ENCODE assay signal across 12 cellular contexts in genomic region chr12:56162468-56163290, GRCh38. TPM values are rescaled to one million over a fixed set of nuclear protein-coding genes. Genes with fewer than 3 reads are reported as not detected.
DNase-seq lines count a peak whose midpoint lies in the region; ATAC-seq, FAIRE-seq and TF ChIP-seq lines count a peak whose summit lies in the region.
"Had no signal": no experiment of that assay in that cellular context is flagged by ENCODE, and none has a peak within 500 bp of the region (broad histone marks: within the 10 kb centered on the region; RNA-seq: fewer than 3 reads in every experiment).

No MANE protein-coding gene starts in this region.

- intact Hi-C loops in HepG2 (cut with micrococcal nuclease; ENCODE audit: unreplicated experiment) (no loop called here), right lobe of liver (cut with DNase I) (no loop called here)
- intact Hi-C loops in activated T-helper 1 cell treated with anti-CD3 and anti-CD28 coated beads, Interleukin-12 subunit alpha, Interleukin-12 subunit beta, Interleukin-2, Interleukin-4 antibody, amounts not matched to agents 30 ng/mL and 10 ng/mL and 1 ng/mL, durations not matched to agents 14 hours and 24 hours and 36 hours (cut with micrococcal nuclease) = no loop called here

- no peak for FAIRE-seq in HepG2 (lab: Jason Lieb, UNC)

- H3K4me1 ChIP-seq in HepG2 (ENCODE audit: insufficient read depth, low read length) (peaks cover 28% of the 10 kb centered on the region), right lobe of liver (peaks cover 0 to 22% (median 3%) of the 10 kb centered on the region in 4 donors), upper lobe of left lung (peaks cover 26 to 45% (median 33%) of the 10 kb centered on the region in 4 donors)

- no peak overlapping the region for H3K27ac ChIP-seq in HepG2 (ENCODE audit: extremely low read length, insufficient read depth, low read length)
- no peak overlapping the region for H3K27ac ChIP-seq in right lobe of liver
- peak overlapping the region in 2 of 4 donors; percentile 45 to 97 for H3K27ac ChIP-seq in upper lobe of left lung
- H3K27ac ChIP-seq: SJSA1 had no signal

- 95% methylated on average over 11 of the region's 11 CpGs for WGBS in HepG2 (ENCODE audit: low lambda C conversion rate)
- 61% methylated on average over 9 of the region's 11 CpGs for WGBS in right lobe of liver (ENCODE audit: insufficient coverage, low coverage, low lambda C conversion rate, missing lambda C conversion rate)
- WGBS in upper lobe of left lung, 2 donors = 70% methylated on average over 11 of the region's 11 CpGs

- POLR2A ChIA-PET in HepG2 (lab: Yijun Ruan, JAX) = interaction anchor here (0.7 to 3.3 kb wide), 8 partner anchors 11 to 59 kb away, joined by 3 to 20 read pairs (median 6); partner anchors contain the start of genes ESYT1, RNF41, SMARCC2 and ZC3H10

- H3K4me3 Mint-ChIP-seq in activated T-helper 1 cell treated with anti-CD3 and anti-CD28 coated beads, Interleukin-12 subunit alpha, Interleukin-12 subunit beta, Interleukin-2, Interleukin-4 antibody, amounts not matched to agents 30 ng/mL and 10 ng/mL and 1 ng/mL, durations not matched to agents 14 hours and 24 hours and 36 hours = no peak overlapping the region

- H3K27me3 ChIP-seq in HepG2 (ENCODE audit: control insufficient read depth in 1 of 2, insufficient read depth in 2 of 2, low read length in 2 of 2) = no peaks in the 10 kb centered on the region; a peak in 1 of 5 replicates
- H3K27me3 ChIP-seq in right lobe of liver = no peaks in the 10 kb centered on the region
- no peaks in the 10 kb centered on the region for H3K27me3 ChIP-seq in upper lobe of left lung
- H3K27me3 ChIP-seq: SJSA1, spleen had no signal

- peaks cover 63% of the 10 kb centered on the region for H3K36me3 Mint-ChIP-seq in activated T-helper 1 cell treated with anti-CD3 and anti-CD28 coated beads, Interleukin-12 subunit alpha, Interleukin-12 subunit beta, Interleukin-2, Interleukin-4 antibody, amounts not matched to agents 30 ng/mL and 10 ng/mL and 1 ng/mL, durations not matched to agents 14 hours and 24 hours and 36 hours (ENCODE audit: low read depth)

- no peaks in the 10 kb centered on the region for H3K27me3 Mint-ChIP-seq in activated T-helper 1 cell treated with anti-CD3 and anti-CD28 coated beads, Interleukin-12 subunit alpha, Interleukin-12 subunit beta, Interleukin-2, Interleukin-4 antibody, amounts not matched to agents 30 ng/mL and 10 ng/mL and 1 ng/mL, durations not matched to agents 14 hours and 24 hours and 36 hours (ENCODE audit: insufficient read depth)

- H3K79me2 ChIP-seq in HepG2 (ENCODE audit: insufficient read depth, low read length) = peaks cover 25% of the 10 kb centered on the region

- no peak for TF ChIP-seq EP300 in HepG2 (IDR thresholded peaks at IDR 0.05; ENCODE audit: low read depth in 2 of 2, low read length in 2 of 2)
- no peak for TF ChIP-seq EP300 in HepG2 (CRISPR knock-in tag; IDR thresholded peaks at IDR 0.05; ENCODE audit: borderline replicate concordance)
- no peak for TF ChIP-seq EP300 in upper lobe of left lung (IDR thresholded peaks at IDR 0.05)

- DNase-seq in HepG2 (ENCODE audit: low spot score) = no peak
- no peak for DNase-seq in right lobe of liver
- no peak for DNase-seq in activated T-helper 1 cell treated with anti-CD3 and anti-CD28 coated beads, Interleukin-12 subunit alpha, Interleukin-12 subunit beta, Interleukin-2, Interleukin-4 antibody, amounts not matched to agents 30 ng/mL and 10 ng/mL and 1 ng/mL, durations not matched to agents 14 hours and 24 hours and 36 hours (ENCODE audit: low spot score)
- DNase-seq in kidney tubule cell (ENCODE audit: low spot score) = peak; percentile 44
- no peak for DNase-seq in GM10266 (ENCODE audit: extremely low spot score)
- no peak for DNase-seq in upper lobe of left lung
- DNase-seq in HT-29 (ENCODE audit: low spot score) = no peak
- DNase-seq: activated CD8-positive, alpha-beta memory T cell treated with anti-CD3 and anti-CD28 coated beads, Interleukin-2, amount 50 U/mL, for 4 hours; spleen had no signal

- peaks cover 38% of the 10 kb centered on the region for H3K4me1 Mint-ChIP-seq in activated T-helper 1 cell treated with anti-CD3 and anti-CD28 coated beads, Interleukin-12 subunit alpha, Interleukin-12 subunit beta, Interleukin-2, Interleukin-4 antibody, amounts not matched to agents 30 ng/mL and 10 ng/mL and 1 ng/mL, durations not matched to agents 14 hours and 24 hours and 36 hours (ENCODE audit: low read depth)

- ATAC-seq in HepG2 (no peak), right lobe of liver (no peak), upper lobe of left lung (ENCODE audit: low FRiP score in 2 of 2) (no peak), GM18511 (IDR thresholded peaks at IDR 0.05; ENCODE audit: unreplicated experiment) (no peak)

- in situ Hi-C loops in HepG2 (cut with HindIII; ENCODE audit: extremely low pct_ligation_motif_present, low pct_unique_long_range_greater_than_20kb) = no loop called here

- no peaks in the 10 kb centered on the region for H3K9me3 ChIP-seq in HepG2 (ENCODE audit: low read length)
- H3K9me3 ChIP-seq in right lobe of liver = no peaks in the 10 kb centered on the region
- no peaks in the 10 kb centered on the region for H3K9me3 ChIP-seq in upper lobe of left lung
- H3K9me3 ChIP-seq: HAP-1, SJSA1, spleen had no signal

- H2AFZ ChIP-seq in HepG2 (ENCODE audit: low read length) = no peak overlapping the region

- peak overlapping the region; percentile 40 for H3K27ac Mint-ChIP-seq in activated T-helper 1 cell treated with anti-CD3 and anti-CD28 coated beads, Interleukin-12 subunit alpha, Interleukin-12 subunit beta, Interleukin-2, Interleukin-4 antibody, amounts not matched to agents 30 ng/mL and 10 ng/mL and 1 ng/mL, durations not matched to agents 14 hours and 24 hours and 36 hours

- H3K9me3 Mint-ChIP-seq in activated T-helper 1 cell treated with anti-CD3 and anti-CD28 coated beads, Interleukin-12 subunit alpha, Interleukin-12 subunit beta, Interleukin-2, Interleukin-4 antibody, amounts not matched to agents 30 ng/mL and 10 ng/mL and 1 ng/mL, durations not matched to agents 14 hours and 24 hours and 36 hours = no peaks in the 10 kb centered on the region

- TF ChIP-seq POLR2A in HepG2 (IDR thresholded peaks at IDR 0.05; ENCODE audit: insufficient read depth in 1 of 2, low read depth in 2 of 2, low read length in 2 of 2) (peak; percentile 45 to 51; a peak in 3 of 4 replicates), right lobe of liver (IDR thresholded peaks at IDR 0.05) (no peak), upper lobe of left lung (IDR thresholded peaks at IDR 0.05) (peak in 1 of 4 donors; percentile 9)

- H3K9ac ChIP-seq in HepG2 (ENCODE audit: insufficient read depth, low read depth, low read length) = no peak overlapping the region

- TF ChIP-seq CTCF in HepG2 (CRISPR knock-in tag; IDR thresholded peaks at IDR 0.05) (no peak), right lobe of liver (IDR thresholded peaks at IDR 0.05) (no peak), GM10266 (IDR thresholded peaks at IDR 0.05; ENCODE audit: control insufficient read depth, insufficient read depth, low read depth, missing control alignments) (no peak), upper lobe of left lung (IDR thresholded peaks at IDR 0.05) (no peak)

- H3K4me2 ChIP-seq in HepG2 (ENCODE audit: low read depth, low read length) = no peak overlapping the region

- no peak for TF ChIP-seq RAD21 in HepG2 (CRISPR knock-in tag; IDR thresholded peaks at IDR 0.05)

- TSS peak; percentile 34 for BruUV-seq in HepG2 (replicated peaks; lab: Mats Ljungman, UMichigan)

- H4K20me1 ChIP-seq in HepG2 (ENCODE audit: insufficient read depth, low read length) = peaks cover 28% of the 10 kb centered on the region

- H3K36me3 ChIP-seq in HepG2 (replicated peaks in 1 of 2; ENCODE audit: control insufficient read depth in 1 of 2, insufficient read depth in 2 of 2, low read length in 2 of 2) (peaks cover 33 to 60% of the 10 kb centered on the region in 2 experiments), right lobe of liver (peaks cover 7 to 73% (median 30%) of the 10 kb centered on the region in 4 donors), upper lobe of left lung (peaks cover 56 to 85% (median 76%) of the 10 kb centered on the region in 4 donors)

- H3K4me3 ChIP-seq in HepG2 (replicated peaks in 1 of 3; ENCODE audit: insufficient read depth in 1 of 3, low read depth in 2 of 3, low read length in 3 of 3) = no peak overlapping the region
- H3K4me3 ChIP-seq in right lobe of liver = no peak overlapping the region
- peak overlapping the region in 1 of 4 donors; percentile 2 for H3K4me3 ChIP-seq in upper lobe of left lung
- H3K4me3 ChIP-seq: HAP-1, SJSA1 had no signal

- CTCF ChIA-PET in HepG2 (lab: Yijun Ruan, JAX; ENCODE audit: low intra/inter-chr PET ratio, low total read pairs) = no interaction called here

RNA-seq across cellular contexts. Expression of gene MYL6, which starts 4.5 kb away (rescaled TPM):
- 1,192 and 1,778 TPM in 2 replicates for total RNA-seq in HepG2 (2016; rRNA removed; fragmentation: Illumina TruSeq; extraction: Trizol)
- total RNA-seq in HepG2 (2016; cell fraction: cytosol; rRNA removed; fragmentation: Illumina TruSeq; extraction: Trizol; ENCODE audit: low read depth) = 428 and 482 TPM in 2 replicates
- total RNA-seq in HepG2 (2016; cell fraction: insoluble cytoplasmic fraction; rRNA removed; fragmentation: Illumina TruSeq; extraction: Trizol) = 1,256 and 1,894 TPM in 2 replicates
- 384 and 408 TPM in 2 replicates for total RNA-seq in HepG2 (2016; cell fraction: membrane; rRNA removed; fragmentation: Illumina TruSeq; extraction: Trizol)
- total RNA-seq in HepG2 (2016; cell fraction: nucleus; rRNA removed; fragmentation: Illumina TruSeq; extraction: Trizol) = 421 and 427 TPM in 2 replicates
- polyA plus RNA-seq in HepG2 (2011; rRNA removed) = 983 and 1,127 TPM in 2 replicates
- 1,443 and 1,577 TPM in 2 replicates for polyA plus RNA-seq in HepG2 (2011; cell fraction: cytosol; rRNA removed)
- polyA plus RNA-seq in HepG2 (2011; cell fraction: nucleus; rRNA removed) = 447 and 559 TPM in 2 replicates
- 597 and 749 TPM in 2 replicates for polyA plus RNA-seq in HepG2 (2012)
- 405 and 433 TPM in 2 replicates for polyA plus RNA-seq in HepG2 (2016; cell fraction: cytosol; fragmentation: Illumina TruSeq; extraction: Trizol; ENCODE audit: low read depth)
- 1,500 and 1,664 TPM in 2 replicates for polyA plus RNA-seq in HepG2 (2016; cell fraction: insoluble cytoplasmic fraction; fragmentation: Illumina TruSeq; extraction: Trizol; ENCODE audit: low read depth)
- 283 and 315 TPM in 2 replicates for polyA plus RNA-seq in HepG2 (2016; cell fraction: membrane; fragmentation: Illumina TruSeq; extraction: Trizol; ENCODE audit: low read depth)
- polyA plus RNA-seq in HepG2 (2016; cell fraction: nucleus; fragmentation: Illumina TruSeq; extraction: Trizol; ENCODE audit: insufficient read depth, low read depth) = 579 and 630 TPM in 2 replicates
- polyA minus RNA-seq in HepG2 (2011; rRNA and poly(A)+ RNA removed; ENCODE audit: low replicate concordance) = 230 and 730 TPM in 2 replicates
- polyA minus RNA-seq in HepG2 (2011; cell fraction: cytosol; rRNA and poly(A)+ RNA removed) = 135 and 172 TPM in 2 replicates
- polyA minus RNA-seq in HepG2 (2011; cell fraction: nucleus; rRNA and poly(A)+ RNA removed) = 220 and 358 TPM in 2 replicates
- 100 to 1,000 TPM; 409 to 644 (median 490) TPM for total RNA-seq in right lobe of liver
- 786 and 802 TPM in 2 replicates for total RNA-seq in activated T-helper 1 cell treated with anti-CD3 and anti-CD28 coated beads, Interleukin-12 subunit alpha, Interleukin-12 subunit beta, Interleukin-2, Interleukin-4 antibody, amounts not matched to agents 30 ng/mL and 10 ng/mL and 1 ng/mL, durations not matched to agents 14 hours and 24 hours and 36 hours
- total RNA-seq in upper lobe of left lung = 1,000 to 10,000 TPM in 5 of 6 donors, 100 to 1,000 TPM in 1; 665 to 1,935 (median 1,528) TPM
- 918 and 956 TPM in 2 replicates for total RNA-seq in HT-29 (2014; rRNA removed; shearing (Covaris generic))

RNA-seq across cellular contexts. Expression of gene MYL6B, which starts 10.3 kb away (rescaled TPM):
- total RNA-seq in HepG2 (2016; rRNA removed; fragmentation: Illumina TruSeq; extraction: Trizol) (75.7 and 76.5 TPM in 2 replicates), right lobe of liver (10 to 100 TPM in 5 of 6 experiments, 1 to 10 TPM in 1; 4.9 to 18.7 (median 12.6) TPM), upper lobe of left lung (10 to 100 TPM; 10.5 to 38.4 (median 29.1) TPM)
- total RNA-seq in HepG2 (2016; cell fraction: cytosol; rRNA removed; fragmentation: Illumina TruSeq; extraction: Trizol; ENCODE audit: low read depth) = 325 and 392 TPM in 2 replicates
- 64.5 and 75.8 TPM in 2 replicates for total RNA-seq in HepG2 (2016; cell fraction: insoluble cytoplasmic fraction; rRNA removed; fragmentation: Illumina TruSeq; extraction: Trizol)
- 194 and 230 TPM in 2 replicates for total RNA-seq in HepG2 (2016; cell fraction: membrane; rRNA removed; fragmentation: Illumina TruSeq; extraction: Trizol)
- total RNA-seq in HepG2 (2016; cell fraction: nucleus; rRNA removed; fragmentation: Illumina TruSeq; extraction: Trizol) = 25.1 and 31.8 TPM in 2 replicates
- polyA plus RNA-seq in HepG2 (2011; rRNA removed) = 81.4 and 88.7 TPM in 2 replicates
- polyA plus RNA-seq in HepG2 (2011; cell fraction: cytosol; rRNA removed) = 101 and 116 TPM in 2 replicates
- polyA plus RNA-seq in HepG2 (2011; cell fraction: nucleus; rRNA removed) = 53.0 and 71.7 TPM in 2 replicates
- polyA plus RNA-seq in HepG2 (2012) = 71.1 and 77.9 TPM in 2 replicates
- 374 and 492 TPM in 2 replicates for polyA plus RNA-seq in HepG2 (2016; cell fraction: cytosol; fragmentation: Illumina TruSeq; extraction: Trizol; ENCODE audit: low read depth)
- polyA plus RNA-seq in HepG2 (2016; cell fraction: insoluble cytoplasmic fraction; fragmentation: Illumina TruSeq; extraction: Trizol; ENCODE audit: low read depth) = 78.1 and 85.3 TPM in 2 replicates
- polyA plus RNA-seq in HepG2 (2016; cell fraction: membrane; fragmentation: Illumina TruSeq; extraction: Trizol; ENCODE audit: low read depth) = 220 and 254 TPM in 2 replicates
- 77.1 and 86.6 TPM in 2 replicates for polyA plus RNA-seq in HepG2 (2016; cell fraction: nucleus; fragmentation: Illumina TruSeq; extraction: Trizol; ENCODE audit: insufficient read depth, low read depth)
- 23.8 and 38.6 TPM in 2 replicates for polyA minus RNA-seq in HepG2 (2011; rRNA and poly(A)+ RNA removed; ENCODE audit: low replicate concordance)
- 16.8 and 20.3 TPM in 2 replicates for polyA minus RNA-seq in HepG2 (2011; cell fraction: cytosol; rRNA and poly(A)+ RNA removed)
- polyA minus RNA-seq in HepG2 (2011; cell fraction: nucleus; rRNA and poly(A)+ RNA removed) = 14.3 and 20.6 TPM in 2 replicates
- 58.8 and 67.6 TPM in 2 replicates for total RNA-seq in activated T-helper 1 cell treated with anti-CD3 and anti-CD28 coated beads, Interleukin-12 subunit alpha, Interleukin-12 subunit beta, Interleukin-2, Interleukin-4 antibody, amounts not matched to agents 30 ng/mL and 10 ng/mL and 1 ng/mL, durations not matched to agents 14 hours and 24 hours and 36 hours
- total RNA-seq in HT-29 (2014; rRNA removed; shearing (Covaris generic)) = 45.6 TPM in 2 replicates

RNA-seq across cellular contexts. Expression of gene SMARCC2, which starts 26.6 kb away (rescaled TPM):
- total RNA-seq in HepG2 (2016; rRNA removed; fragmentation: Illumina TruSeq; extraction: Trizol) (13.1 and 21.3 TPM in 2 replicates), right lobe of liver (10 to 100 TPM; 17.9 to 40.8 (median 25.7) TPM), upper lobe of left lung (100 to 1,000 TPM in 2 of 6 donors, 10 to 100 TPM in 4; 71.4 to 258 (median 93.9) TPM)
- total RNA-seq in HepG2 (2016; cell fraction: cytosol; rRNA removed; fragmentation: Illumina TruSeq; extraction: Trizol; ENCODE audit: low read depth) = 7.8 and 8.7 TPM in 2 replicates
- total RNA-seq in HepG2 (2016; cell fraction: insoluble cytoplasmic fraction; rRNA removed; fragmentation: Illumina TruSeq; extraction: Trizol) = 13.2 and 20.4 TPM in 2 replicates
- 6.4 and 7.1 TPM in 2 replicates for total RNA-seq in HepG2 (2016; cell fraction: membrane; rRNA removed; fragmentation: Illumina TruSeq; extraction: Trizol)
- total RNA-seq in HepG2 (2016; cell fraction: nucleus; rRNA removed; fragmentation: Illumina TruSeq; extraction: Trizol) = 34.5 and 38.1 TPM in 2 replicates
- polyA plus RNA-seq in HepG2 (2011; rRNA removed) = 21.0 and 24.1 TPM in 2 replicates
- polyA plus RNA-seq in HepG2 (2011; cell fraction: cytosol; rRNA removed) = 6.4 and 7.0 TPM in 2 replicates
- 89.5 and 95.6 TPM in 2 replicates for polyA plus RNA-seq in HepG2 (2011; cell fraction: nucleus; rRNA removed)
- polyA plus RNA-seq in HepG2 (2012) = 18.5 and 25.0 TPM in 2 replicates
- polyA plus RNA-seq in HepG2 (2016; cell fraction: cytosol; fragmentation: Illumina TruSeq; extraction: Trizol; ENCODE audit: low read depth) = 1.0 and 1.5 TPM in 2 replicates
- 11.3 and 14.8 TPM in 2 replicates for polyA plus RNA-seq in HepG2 (2016; cell fraction: insoluble cytoplasmic fraction; fragmentation: Illumina TruSeq; extraction: Trizol; ENCODE audit: low read depth)
- 3.5 and 3.7 TPM in 2 replicates for polyA plus RNA-seq in HepG2 (2016; cell fraction: membrane; fragmentation: Illumina TruSeq; extraction: Trizol; ENCODE audit: low read depth)
- polyA plus RNA-seq in HepG2 (2016; cell fraction: nucleus; fragmentation: Illumina TruSeq; extraction: Trizol; ENCODE audit: insufficient read depth, low read depth) = 65.5 and 70.0 TPM in 2 replicates
- 32.0 and 82.6 TPM in 2 replicates for polyA minus RNA-seq in HepG2 (2011; rRNA and poly(A)+ RNA removed; ENCODE audit: low replicate concordance)
- polyA minus RNA-seq in HepG2 (2011; cell fraction: cytosol; rRNA and poly(A)+ RNA removed) = 17.5 and 19.3 TPM in 2 replicates
- 62.1 and 93.5 TPM in 2 replicates for polyA minus RNA-seq in HepG2 (2011; cell fraction: nucleus; rRNA and poly(A)+ RNA removed)
- 124 and 132 TPM in 2 replicates for total RNA-seq in activated T-helper 1 cell treated with anti-CD3 and anti-CD28 coated beads, Interleukin-12 subunit alpha, Interleukin-12 subunit beta, Interleukin-2, Interleukin-4 antibody, amounts not matched to agents 30 ng/mL and 10 ng/mL and 1 ng/mL, durations not matched to agents 14 hours and 24 hours and 36 hours
- total RNA-seq in HT-29 (2014; rRNA removed; shearing (Covaris generic)) = 15.5 and 20.2 TPM in 2 replicates

RNA-seq across cellular contexts. Expression of gene ESYT1, which starts 34.6 kb away (rescaled TPM):
- total RNA-seq in HepG2 (2016; rRNA removed; fragmentation: Illumina TruSeq; extraction: Trizol) (30.1 and 66.9 TPM in 2 replicates), right lobe of liver (100 to 1,000 TPM in 1 of 6 experiments, 10 to 100 TPM in 5; 56.5 to 117 (median 70.3) TPM), upper lobe of left lung (100 to 1,000 TPM in 5 of 6 donors, 10 to 100 TPM in 1; 73.9 to 132 (median 112) TPM)
- total RNA-seq in HepG2 (2016; cell fraction: cytosol; rRNA removed; fragmentation: Illumina TruSeq; extraction: Trizol; ENCODE audit: low read depth) = 6.1 and 7.8 TPM in 2 replicates
- total RNA-seq in HepG2 (2016; cell fraction: insoluble cytoplasmic fraction; rRNA removed; fragmentation: Illumina TruSeq; extraction: Trizol) = 27.6 and 70.9 TPM in 2 replicates
- total RNA-seq in HepG2 (2016; cell fraction: membrane; rRNA removed; fragmentation: Illumina TruSeq; extraction: Trizol) = 12.4 and 14.5 TPM in 2 replicates
- 74.2 and 79.4 TPM in 2 replicates for total RNA-seq in HepG2 (2016; cell fraction: nucleus; rRNA removed; fragmentation: Illumina TruSeq; extraction: Trizol)
- polyA plus RNA-seq in HepG2 (2011; rRNA removed) = 71.0 and 80.1 TPM in 2 replicates
- 65.6 and 71.7 TPM in 2 replicates for polyA plus RNA-seq in HepG2 (2011; cell fraction: cytosol; rRNA removed)
- polyA plus RNA-seq in HepG2 (2011; cell fraction: nucleus; rRNA removed) = 144 and 146 TPM in 2 replicates
- 27.6 and 29.6 TPM in 2 replicates for polyA plus RNA-seq in HepG2 (2012)
- 4.5 and 6.5 TPM in 2 replicates for polyA plus RNA-seq in HepG2 (2016; cell fraction: cytosol; fragmentation: Illumina TruSeq; extraction: Trizol; ENCODE audit: low read depth)
- 22.5 and 29.6 TPM in 2 replicates for polyA plus RNA-seq in HepG2 (2016; cell fraction: insoluble cytoplasmic fraction; fragmentation: Illumina TruSeq; extraction: Trizol; ENCODE audit: low read depth)
- 9.2 and 9.6 TPM in 2 replicates for polyA plus RNA-seq in HepG2 (2016; cell fraction: membrane; fragmentation: Illumina TruSeq; extraction: Trizol; ENCODE audit: low read depth)
- polyA plus RNA-seq in HepG2 (2016; cell fraction: nucleus; fragmentation: Illumina TruSeq; extraction: Trizol; ENCODE audit: insufficient read depth, low read depth) = 105 and 109 TPM in 2 replicates
- polyA minus RNA-seq in HepG2 (2011; rRNA and poly(A)+ RNA removed; ENCODE audit: low replicate concordance) = 191 and 267 TPM in 2 replicates
- polyA minus RNA-seq in HepG2 (2011; cell fraction: cytosol; rRNA and poly(A)+ RNA removed) = 75.6 and 84.1 TPM in 2 replicates
- 47.8 and 73.0 TPM in 2 replicates for polyA minus RNA-seq in HepG2 (2011; cell fraction: nucleus; rRNA and poly(A)+ RNA removed)
- 159 and 161 TPM in 2 replicates for total RNA-seq in activated T-helper 1 cell treated with anti-CD3 and anti-CD28 coated beads, Interleukin-12 subunit alpha, Interleukin-12 subunit beta, Interleukin-2, Interleukin-4 antibody, amounts not matched to agents 30 ng/mL and 10 ng/mL and 1 ng/mL, durations not matched to agents 14 hours and 24 hours and 36 hours
- 81.1 and 103 TPM in 2 replicates for total RNA-seq in HT-29 (2014; rRNA removed; shearing (Covaris generic))

RNA-seq across cellular contexts. Expression of gene ZC3H10, which starts 44.6 kb away (rescaled TPM):
- 1.9 and 2.3 TPM in 2 replicates for total RNA-seq in HepG2 (2016; rRNA removed; fragmentation: Illumina TruSeq; extraction: Trizol)
- 3.2 and 3.7 TPM in 2 replicates for total RNA-seq in HepG2 (2016; cell fraction: cytosol; rRNA removed; fragmentation: Illumina TruSeq; extraction: Trizol; ENCODE audit: low read depth)
- total RNA-seq in HepG2 (2016; cell fraction: insoluble cytoplasmic fraction; rRNA removed; fragmentation: Illumina TruSeq; extraction: Trizol) = 1.6 and 2.5 TPM in 2 replicates
- total RNA-seq in HepG2 (2016; cell fraction: membrane; rRNA removed; fragmentation: Illumina TruSeq; extraction: Trizol) = 2.0 and 3.1 TPM in 2 replicates
- 2.9 and 4.3 TPM in 2 replicates for total RNA-seq in HepG2 (2016; cell fraction: nucleus; rRNA removed; fragmentation: Illumina TruSeq; extraction: Trizol)
- polyA plus RNA-seq in HepG2 (2011; rRNA removed) = 0.70 and 0.98 TPM in 2 replicates
- polyA plus RNA-seq in HepG2 (2011; cell fraction: cytosol; rRNA removed) = 0.58 and 0.59 TPM in 2 replicates
- polyA plus RNA-seq in HepG2 (2011; cell fraction: nucleus; rRNA removed) = 2.0 and 2.3 TPM in 2 replicates
- 0.99 and 1.0 TPM in 2 replicates for polyA plus RNA-seq in HepG2 (2012)
- polyA plus RNA-seq in HepG2 (2016; cell fraction: cytosol; fragmentation: Illumina TruSeq; extraction: Trizol; ENCODE audit: low read depth) = 0.17 and 0.23 TPM in 2 replicates
- 1.2 and 1.5 TPM in 2 replicates for polyA plus RNA-seq in HepG2 (2016; cell fraction: insoluble cytoplasmic fraction; fragmentation: Illumina TruSeq; extraction: Trizol; ENCODE audit: low read depth)
- polyA plus RNA-seq in HepG2 (2016; cell fraction: membrane; fragmentation: Illumina TruSeq; extraction: Trizol; ENCODE audit: low read depth) = 0.38 and 0.55 TPM in 2 replicates
- polyA plus RNA-seq in HepG2 (2016; cell fraction: nucleus; fragmentation: Illumina TruSeq; extraction: Trizol; ENCODE audit: insufficient read depth, low read depth) = 2.3 and 2.8 TPM in 2 replicates
- polyA minus RNA-seq in HepG2 (2011; rRNA and poly(A)+ RNA removed; ENCODE audit: low replicate concordance) = 5.6 and 16.3 TPM in 2 replicates
- polyA minus RNA-seq in HepG2 (2011; cell fraction: cytosol; rRNA and poly(A)+ RNA removed) = 1.8 and 2.6 TPM in 2 replicates
- polyA minus RNA-seq in HepG2 (2011; cell fraction: nucleus; rRNA and poly(A)+ RNA removed) = 8.6 and 8.8 TPM in 2 replicates
- 1 to 10 TPM; 1.7 to 5.4 (median 3.2) TPM for total RNA-seq in right lobe of liver
- 13.5 and 13.7 TPM in 2 replicates for total RNA-seq in activated T-helper 1 cell treated with anti-CD3 and anti-CD28 coated beads, Interleukin-12 subunit alpha, Interleukin-12 subunit beta, Interleukin-2, Interleukin-4 antibody, amounts not matched to agents 30 ng/mL and 10 ng/mL and 1 ng/mL, durations not matched to agents 14 hours and 24 hours and 36 hours
- 10 to 100 TPM in 2 of 6 donors, 1 to 10 TPM in 4; 2.1 to 22.0 (median 6.4) TPM for total RNA-seq in upper lobe of left lung
- total RNA-seq in HT-29 (2014; rRNA removed; shearing (Covaris generic)) = 3.9 and 4.1 TPM in 2 replicates
